9 cellular contexts compared by ENCODE assay signal in the genomic region with DNA sequence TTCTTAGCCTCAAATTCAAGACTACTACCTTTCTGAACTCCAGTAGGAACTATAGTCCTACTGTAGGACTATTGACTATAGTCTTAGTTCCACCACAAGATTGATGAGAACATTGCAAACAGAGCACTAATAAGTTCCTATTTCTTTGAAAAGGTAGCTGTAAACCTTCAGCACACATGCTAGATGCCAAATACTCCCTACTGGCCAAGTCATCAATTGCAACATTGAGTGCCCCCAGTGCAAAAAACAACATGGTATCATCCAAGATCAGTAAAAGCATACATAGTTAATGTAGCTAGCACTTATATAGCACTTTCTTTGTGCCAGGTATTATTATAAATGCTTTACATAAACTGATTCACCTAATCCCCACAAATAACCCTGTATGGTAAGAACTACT.
DNase-seq lines count a peak whose midpoint lies in the region; ATAC-seq and TF ChIP-seq lines count a peak whose summit lies in the region.
"Had no signal": no experiment of that assay in that cellular context is flagged by ENCODE, and none has a peak within 500 bp of the region (broad histone marks: within the 10 kb centered on the region; RNA-seq: fewer than 3 reads in every experiment).

No MANE protein-coding gene starts in this region.

- TF ChIP-seq POLR2A in Peyer's patch (IDR thresholded peaks at IDR 0.05), result no peak

- no peak overlapping the region for H3K27ac ChIP-seq in RWPE1
- H3K27ac ChIP-seq in Peyer's patch, result no peak overlapping the region

- POLR2A ChIA-PET in RWPE1 (lab: Yijun Ruan, JAX; ENCODE audit: low non-redundant PET), result no interaction called here

- no peak overlapping the region for H3K4me3 ChIP-seq in Peyer's patch

- CTCF ChIA-PET in RWPE1 (lab: Yijun Ruan, JAX), result interaction anchor here (0.6 kb wide), 1 partner anchor 66 kb away, joined by 4 read pairs; no protein-coding TSS in a partner anchor

- peaks cover 18% of the 10 kb centered on the region for H3K4me1 Mint-ChIP-seq in chondrocyte (ENCODE audit: low read depth)

- H3K36me3 ChIP-seq in Peyer's patch, result no peaks in the 10 kb centered on the region

- H3K27me3 ChIP-seq in Peyer's patch, result no peaks in the 10 kb centered on the region

- no peaks in the 10 kb centered on the region for H3K36me3 Mint-ChIP-seq in chondrocyte (ENCODE audit: low read depth)

- no peak for DNase-seq in chondrocyte (ENCODE audit: low spot score)
- no peak for DNase-seq in RWPE1 (ENCODE audit: low spot score)
- no peak for DNase-seq in Peyer's patch
- DNase-seq in GOT3 (lab: John Stamatoyannopoulos, UW), result no peak
- DNase-seq: kidney had no signal

- no peaks in the 10 kb centered on the region for H3K9me3 ChIP-seq in Peyer's patch

- ATAC-seq in GM19395 (IDR thresholded peaks at IDR 0.05; ENCODE audit: unreplicated experiment) (peak; percentile 53), HG03135 (IDR thresholded peaks at IDR 0.05; ENCODE audit: unreplicated experiment) (peak; percentile 36), GM21423 (IDR thresholded peaks at IDR 0.05; ENCODE audit: unreplicated experiment) (no peak)

- no peaks in the 10 kb centered on the region for H3K9me3 Mint-ChIP-seq in chondrocyte (ENCODE audit: low read depth)

- H3K27me3 Mint-ChIP-seq in chondrocyte (ENCODE audit: low read depth), result no peaks in the 10 kb centered on the region

- peak; percentile 53 for TF ChIP-seq CTCF in GM12874 (IDR thresholded peaks at IDR 0.05; ENCODE audit: insufficient read depth, low read depth, low read length)
- peak; percentile 29 for TF ChIP-seq CTCF in chondrocyte (IDR thresholded peaks at IDR 0.05)
- no peak for TF ChIP-seq CTCF in RWPE1 (conservative IDR thresholded peaks at IDR 0.05; ENCODE audit: low read depth)
- no peak for TF ChIP-seq CTCF in Peyer's patch (IDR thresholded peaks at IDR 0.05)

- no peak overlapping the region for H3K27ac Mint-ChIP-seq in chondrocyte (ENCODE audit: unreplicated experiment)

- H3K4me1 ChIP-seq in Peyer's patch, result no peaks in the 10 kb centered on the region

- H3K4me3 Mint-ChIP-seq in chondrocyte (ENCODE audit: unreplicated experiment), result no peak overlapping the region

Comparison
In these comparisons a context has a peak if more than half of its experiments do, and no peak if none do; other contexts are left out.
1. CTCF ChIP-seq: peak in GM12874 (single experiment) and chondrocyte (single experiment); none in RWPE1 (single experiment) and Peyer's patch (0 of 6).